Comparison of ENCODE assay signal across 24 cellular contexts in genomic region chr4:156571146-156571545, GRCh38.
DNase-seq lines count a peak whose midpoint lies in the region; ATAC-seq, FAIRE-seq and TF ChIP-seq lines count a peak whose summit lies in the region.
"Had no signal": no experiment of that assay in that cellular context is flagged by ENCODE, and none has a peak within 500 bp of the region (broad histone marks: within the 10 kb centered on the region; RNA-seq: fewer than 3 reads in every experiment).

No MANE protein-coding gene starts in this region.

- H3K27me3 ChIP-seq in right cardiac atrium (ENCODE audit: control insufficient read depth, insufficient read depth): no peaks in the 10 kb centered on the region
- H3K27me3 ChIP-seq in small intestine (ENCODE audit: control insufficient read depth in 2 of 2, insufficient read depth in 2 of 2, low read length in 2 of 2): no peaks in the 10 kb centered on the region
- H3K27me3 ChIP-seq: MG63 had no signal

- TF ChIP-seq CTCF in coronary artery (IDR thresholded peaks at IDR 0.05): no peak

- H3K9me3 ChIP-seq in right cardiac atrium (ENCODE audit: control insufficient read depth, low read length) (no peaks in the 10 kb centered on the region), small intestine (ENCODE audit: control insufficient read depth, low read depth) (no peaks in the 10 kb centered on the region)
- H3K9me3 ChIP-seq: MG63 had no signal

- H3K4me1 ChIP-seq in right cardiac atrium (ENCODE audit: control insufficient read depth, insufficient read depth, low read length) (no peaks in the 10 kb centered on the region), small intestine (ENCODE audit: control insufficient read depth in 2 of 2, insufficient read depth in 1 of 2, low read depth in 1 of 2, low read length in 1 of 2) (no peaks in the 10 kb centered on the region)

- no peaks in the 10 kb centered on the region for H3K36me3 ChIP-seq in small intestine (ENCODE audit: control insufficient read depth in 2 of 2, insufficient read depth in 2 of 2, low read length in 2 of 2)
- H3K36me3 ChIP-seq: MG63 had no signal

- ATAC-seq in Right ventricle myocardium superior (ENCODE audit: poor library complexity): peak; percentile 36
- ATAC-seq in Right ventricle myocardium inferior: no peak
- peak in 1 of 2 donors; percentile 50 for ATAC-seq in right cardiac atrium
- no peak for ATAC-seq in GM21381 (IDR thresholded peaks at IDR 0.05; ENCODE audit: unreplicated experiment)
- ATAC-seq: GM12878 had no signal

- intact Hi-C loops in Right ventricle myocardium superior (cut with DNase I): no loop called here
- intact Hi-C loops in Right ventricle myocardium inferior (cut with DNase I): no loop called here
- intact Hi-C loops in right cardiac atrium (cut with DNase I): no loop called here

- no peak overlapping the region for H3K4me3 ChIP-seq in coronary artery
- no peak overlapping the region for H3K4me3 ChIP-seq in right cardiac atrium (ENCODE audit: low read length)
- no peak overlapping the region for H3K4me3 ChIP-seq in small intestine (ENCODE audit: low read depth in 1 of 2, low read length in 2 of 2)
- H3K4me3 ChIP-seq: GM12878, GM23248, MG63, SK-N-MC had no signal

- WGBS in right cardiac atrium: 47% methylated on average over 5 of the region's 5 CpGs
- 33 to 63% (median 60%) methylated on average over 5 of the region's 5 CpGs for WGBS in small intestine, 3 donors

- H3K27ac ChIP-seq in coronary artery (no peak overlapping the region), right cardiac atrium (ENCODE audit: low read length) (no peak overlapping the region), small intestine (ENCODE audit: low read depth in 1 of 2, low read length in 1 of 2) (no peak overlapping the region)
- H3K27ac ChIP-seq: GM23248, SK-N-MC had no signal

- peak; percentile 44 for DNase-seq in Right ventricle myocardium superior
- no peak for DNase-seq in Right ventricle myocardium inferior (ENCODE audit: missing footprints)
- DNase-seq in coronary artery (ENCODE audit: low spot score): peak; percentile 78
- DNase-seq in right cardiac atrium: peak in 2 of 3 donors; percentile 17 to 24
- DNase-seq in small intestine: peak; percentile 1
- no peak for DNase-seq in GM19240 (ENCODE audit: insufficient read length, low spot score)
- no peak for DNase-seq in activated CD4-positive, alpha-beta T cell treated with anti-CD3 and anti-CD28 coated beads, Interleukin-2, amount 50 U/mL, for 4 hours
- DNase-seq: DMS79, EL, GDM1, GM23248, H9, KBM-7, MG63, NCI-H1105 treated with DMSO at 0.1 percent for 48 hours, NCI-H146, NCI-H1930, NCI-H2227 treated with DMSO at 0.1 percent for 48 hours, NCI-H69, RPMI8226, SHP77 treated with DMSO at 0.1 percent for 48 hours had no signal

- FAIRE-seq in small intestine (lab: Jason Lieb, UNC): no peak
- FAIRE-seq: GM12878 had no signal

Comparison
In these comparisons a context has a peak if more than half of its experiments do, and no peak if none do; other contexts are left out.
1. DNase-seq: peak in Right ventricle myocardium superior (single experiment), coronary artery (single experiment), right cardiac atrium (2 of 3) and small intestine (single experiment); none in Right ventricle myocardium inferior (single experiment), GM19240 (single experiment) and activated CD4-positive, alpha-beta T cell treated with anti-CD3 and anti-CD28 coated beads, Interleukin-2, amount 50 U/mL, for 4 hours (0 of 2).